18 cellular contexts compared by ENCODE assay signal in the genomic region with DNA sequence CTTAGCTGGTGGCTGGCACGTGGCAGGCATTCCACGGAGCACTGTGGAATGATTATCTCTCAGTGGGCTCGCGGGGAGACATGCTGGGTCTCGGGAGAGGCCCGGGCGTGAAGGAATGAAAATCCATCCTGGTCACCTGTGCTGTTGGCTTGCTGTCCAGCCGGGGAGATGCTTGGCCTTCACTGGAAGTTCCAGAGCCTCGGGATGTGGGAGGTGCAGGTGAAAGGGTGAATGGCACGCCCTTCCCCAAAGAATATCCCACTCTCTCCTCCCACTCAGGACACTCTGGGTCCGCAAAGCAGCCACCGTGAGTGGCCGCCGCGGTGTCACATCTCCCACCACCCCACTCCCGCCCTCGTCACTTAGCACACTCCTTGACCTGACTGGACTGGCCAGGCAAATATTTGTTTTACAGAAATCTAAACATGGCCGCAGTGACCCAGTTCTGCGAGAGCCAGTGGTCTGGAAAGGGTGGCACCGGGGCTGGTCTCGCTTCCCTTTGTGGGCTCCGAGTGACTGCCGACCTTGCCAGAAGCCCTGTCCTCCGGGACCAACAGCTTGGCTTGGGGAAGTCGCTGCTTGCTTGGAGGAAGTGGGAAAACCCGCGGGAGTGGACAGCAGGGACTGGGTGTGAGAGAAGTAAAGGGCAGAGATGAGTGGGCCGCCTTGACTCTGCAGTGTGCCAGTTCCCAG. TPM values are rescaled to one million over a fixed set of nuclear protein-coding genes. Genes with fewer than 3 reads are reported as not detected.
DNase-seq lines count a peak whose midpoint lies in the region; ATAC-seq and TF ChIP-seq lines count a peak whose summit lies in the region.
"Had no signal": no experiment of that assay in that cellular context is flagged by ENCODE, and none has a peak within 500 bp of the region (broad histone marks: within the 10 kb centered on the region; RNA-seq: fewer than 3 reads in every experiment).

No MANE protein-coding gene starts in this region.

- no peak for TF ChIP-seq POLR2A in vagina (IDR thresholded peaks at IDR 0.05)

- CTCF ChIA-PET in activated CD8-positive, alpha-beta T cell treated with anti-CD3 and anti-CD28 coated beads, Interleukin-2, amount 10 ng/mL, durations not matched to agents 7 days and 5 days (lab: Charles Lee), result no interaction called here

- H3K27ac ChIP-seq in epithelial cell of prostate, result peak overlapping the region; percentile 99
- peak overlapping the region; percentile 86 for H3K27ac ChIP-seq in vagina

- H3K4me3 ChIP-seq in vagina, result no peak overlapping the region
- H3K4me3 ChIP-seq: MG63, tibial nerve had no signal

- peak; percentile 73 for DNase-seq in Right ventricle myocardium inferior (ENCODE audit: missing footprints)
- DNase-seq in left ventricle myocardium superior, result no peak
- no peak for DNase-seq in epithelial cell of prostate (ENCODE audit: low read depth, low spot score)
- peak; percentile 24 for DNase-seq in myocyte (ENCODE audit: low read depth)
- no peak for DNase-seq in vagina (ENCODE audit: extremely low spot score in 2 of 2)
- DNase-seq in activated CD4-positive, alpha-beta T cell treated with anti-CD3 and anti-CD28 coated beads for 1 hour, result no peak
- no peak for DNase-seq in activated CD8-positive, alpha-beta T cell treated with anti-CD3 and anti-CD28 coated beads, Interleukin-2, amount 10 ng/mL, durations not matched to agents 7 days and 5 days
- DNase-seq: activated CD4-positive, CD25-positive, alpha-beta regulatory T cell; activated CD8-positive, alpha-beta memory T cell treated with anti-CD3 and anti-CD28 coated beads, Interleukin-2, amount 50 U/mL, for 4 hours; activated naive CD4-positive, alpha-beta T cell treated with Interleukin-2 at 50 U/mL for 16 hours; GDM1; MG63; NCI-H187 treated with DMSO at 0.1 percent for 48 hours; NCI-H524; stimulated activated CD4-positive, alpha-beta T cell treated with anti-CD3 and anti-CD28 coated beads, Interleukin-4, amount 100 ng/mL, for 1 hour had no signal

- peaks cover 35% of the 10 kb centered on the region for H3K4me1 ChIP-seq in vagina

- no peak overlapping the region for H3K4me3 Mint-ChIP-seq in activated CD8-positive, alpha-beta T cell treated with anti-CD3 and anti-CD28 coated beads, Interleukin-2, amount 10 ng/mL, durations not matched to agents 7 days and 5 days
- H3K4me3 Mint-ChIP-seq: neural crest cell had no signal

- peaks cover 12% of the 10 kb centered on the region for H3K4me1 Mint-ChIP-seq in activated CD8-positive, alpha-beta T cell treated with anti-CD3 and anti-CD28 coated beads, Interleukin-2, amount 10 ng/mL, durations not matched to agents 7 days and 5 days (ENCODE audit: low read depth)
- H3K4me1 Mint-ChIP-seq: neural crest cell had no signal

- H3K27ac Mint-ChIP-seq in activated CD8-positive, alpha-beta T cell treated with anti-CD3 and anti-CD28 coated beads, Interleukin-2, amount 10 ng/mL, durations not matched to agents 7 days and 5 days, result no peak overlapping the region

- no peaks in the 10 kb centered on the region for H3K9me3 ChIP-seq in vagina
- H3K9me3 ChIP-seq: MG63, tibial nerve had no signal

- H3K9me3 Mint-ChIP-seq in activated CD8-positive, alpha-beta T cell treated with anti-CD3 and anti-CD28 coated beads, Interleukin-2, amount 10 ng/mL, durations not matched to agents 7 days and 5 days (ENCODE audit: insufficient read depth), result no peaks in the 10 kb centered on the region
- H3K9me3 Mint-ChIP-seq: neural crest cell had no signal

- no peak for TF ChIP-seq CTCF in vagina (IDR thresholded peaks at IDR 0.05)

- H3K27me3 Mint-ChIP-seq in activated CD8-positive, alpha-beta T cell treated with anti-CD3 and anti-CD28 coated beads, Interleukin-2, amount 10 ng/mL, durations not matched to agents 7 days and 5 days (ENCODE audit: low read depth), result no peaks in the 10 kb centered on the region

- peaks cover 61% of the 10 kb centered on the region for H3K36me3 Mint-ChIP-seq in activated CD8-positive, alpha-beta T cell treated with anti-CD3 and anti-CD28 coated beads, Interleukin-2, amount 10 ng/mL, durations not matched to agents 7 days and 5 days (ENCODE audit: low read depth)

- POLR2A ChIA-PET in activated CD8-positive, alpha-beta T cell treated with anti-CD3 and anti-CD28 coated beads, Interleukin-2, amount 10 ng/mL, durations not matched to agents 7 days and 5 days (lab: Charles Lee), result no interaction called here

- intact Hi-C loops in Right ventricle myocardium inferior (cut with DNase I), result no loop called here
- intact Hi-C loops in left ventricle myocardium superior (cut with micrococcal nuclease), result no loop called here
- intact Hi-C loops in vagina (cut with DNase I), result no loop called here

- H3K36me3 ChIP-seq in vagina, result peaks cover 0 to 55% of the 10 kb centered on the region in 2 donors

- no peak for ATAC-seq in Right ventricle myocardium inferior
- ATAC-seq in left ventricle myocardium superior, result no peak
- no peak for ATAC-seq in activated CD8-positive, alpha-beta T cell treated with anti-CD3 and anti-CD28 coated beads, Interleukin-2, amount 10 ng/mL, durations not matched to agents 7 days and 5 days
- no peak for ATAC-seq in HG02623 (IDR thresholded peaks at IDR 0.05; ENCODE audit: unreplicated experiment)

- H3K27me3 ChIP-seq in vagina, result no peaks in the 10 kb centered on the region
- H3K27me3 ChIP-seq: MG63, tibial nerve had no signal

RNA-seq across cellular contexts. Expression of a gene that starts 8.0 kb away (rescaled TPM):
- total RNA-seq in Right ventricle myocardium inferior, result 52.7 TPM
- 53.9 TPM for total RNA-seq in left ventricle myocardium superior
- 44.7 and 49.4 TPM in 2 replicates for total RNA-seq in myocyte
- 38.3 TPM for polyA plus RNA-seq in myocyte (2012)
- 53.8 TPM for total RNA-seq in vagina
- total RNA-seq in activated CD8-positive, alpha-beta T cell treated with anti-CD3 and anti-CD28 coated beads, Interleukin-2, amount 10 ng/mL, durations not matched to agents 7 days and 5 days, result 100 to 1,000 TPM in 1 of 2 experiments, 10 to 100 TPM in 1; 99.2 to 103 TPM

RNA-seq across cellular contexts. Expression of a gene that starts 45.5 kb away (rescaled TPM):
- total RNA-seq in Right ventricle myocardium inferior (29.8 TPM), left ventricle myocardium superior (27.0 TPM), myocyte (64.6 and 65.2 TPM in 2 replicates), vagina (33.4 TPM)
- polyA plus RNA-seq in myocyte (2012), result 274 TPM
- total RNA-seq in activated CD8-positive, alpha-beta T cell treated with anti-CD3 and anti-CD28 coated beads, Interleukin-2, amount 10 ng/mL, durations not matched to agents 7 days and 5 days, result 10 to 100 TPM; 49.6 to 54.9 TPM

Comparison
In these comparisons a context has a peak if more than half of its experiments do, and no peak if none do; other contexts are left out.
1. DNase-seq: peak in Right ventricle myocardium inferior (single experiment) and myocyte (single experiment); none in left ventricle myocardium superior (single experiment), epithelial cell of prostate (single experiment), vagina (0 of 2), activated CD4-positive, alpha-beta T cell treated with anti-CD3 and anti-CD28 coated beads for 1 hour (single experiment) and activated CD8-positive, alpha-beta T cell treated with anti-CD3 and anti-CD28 coated beads, Interleukin-2, amount 10 ng/mL, durations not matched to agents 7 days and 5 days (single experiment).